In genomic region chr9:108445431-108446018, GRCh38 we compare ENCODE assay signal across 14 cellular contexts.
A peak's percentile ranks its signal among the peaks of the same experiment; 100 is the strongest.
DNase-seq lines count a peak whose midpoint lies in the region; ATAC-seq and TF ChIP-seq lines count a peak whose summit lies in the region.
"Had no signal": no experiment of that assay in that cellular context is flagged by ENCODE, and none has a peak within 500 bp of the region (broad histone marks: within the 10 kb centered on the region; RNA-seq: fewer than 3 reads in every experiment).

No MANE protein-coding gene starts in this region.

- H3K27ac ChIP-seq in brain microvascular endothelial cell (peak overlapping the region; percentile 80), skin epidermis (peak overlapping the region in 16 of 21 experiments; percentile 6 to 95 (median 74))

- DNase-seq in NCI-H510A treated with DMSO at 0.1 percent for 48 hours (lab: John Stamatoyannopoulos, UW) (peak; percentile 26), brain microvascular endothelial cell (no peak), inferior parietal cortex (ENCODE audit: extremely low spot score) (peak; percentile 74), GM19238 (ENCODE audit: insufficient read length, low spot score) (no peak)
- no peak for DNase-seq in central memory CD4-positive, alpha-beta T cell
- DNase-seq: activated CD4-positive, alpha-beta T cell treated with anti-CD3 and anti-CD28 coated beads for 36 hours; activated naive CD8-positive, alpha-beta T cell treated with anti-CD3 and anti-CD28 coated beads, Interleukin-2, amount 50 U/mL, for 24 hours; CD4-positive, alpha-beta T cell; NCI-H2081 treated with DMSO at 0.1 percent for 48 hours; T-helper 1 cell had no signal

- no peak overlapping the region for H3K4me3 ChIP-seq in brain microvascular endothelial cell (ENCODE audit: low read depth, low read length)
- H3K4me3 ChIP-seq in skin epidermis, result no peak overlapping the region
- H3K4me3 ChIP-seq: gastroesophageal sphincter had no signal

- no peaks in the 10 kb centered on the region for H3K36me3 ChIP-seq in brain microvascular endothelial cell (replicated peaks)
- H3K36me3 ChIP-seq: gastroesophageal sphincter had no signal

- ATAC-seq in HG03439 (IDR thresholded peaks at IDR 0.05; ENCODE audit: unreplicated experiment), result no peak
- no peak for ATAC-seq in GM19463 (IDR thresholded peaks at IDR 0.05; ENCODE audit: unreplicated experiment)
- ATAC-seq: activated CD4-positive, alpha-beta T cell treated with anti-CD3 and anti-CD28 coated beads for 36 hours; activated naive CD8-positive, alpha-beta T cell treated with anti-CD3 and anti-CD28 coated beads, Interleukin-2, amount 50 U/mL, for 24 hours had no signal

- H3K27me3 ChIP-seq in brain microvascular endothelial cell (replicated peaks), result no peaks in the 10 kb centered on the region
- H3K27me3 ChIP-seq: gastroesophageal sphincter had no signal

- TF ChIP-seq CTCF in brain microvascular endothelial cell (IDR thresholded peaks at IDR 0.05; ENCODE audit: low read depth, low read length, missing control alignments), result no peak

- in situ Hi-C loops in brain microvascular endothelial cell (cut with HindIII; ENCODE audit: low pct_ligation_motif_present, low sequenced_read_pairs), result no loop called here

Comparison
In these comparisons a context has a peak if more than half of its experiments do, and no peak if none do; other contexts are left out.
1. DNase-seq: peak in NCI-H510A treated with DMSO at 0.1 percent for 48 hours (single experiment) and inferior parietal cortex (single experiment); none in brain microvascular endothelial cell (single experiment), GM19238 (single experiment) and central memory CD4-positive, alpha-beta T cell (single experiment).